In genomic region chr4:70863099-70863790, GRCh38 we compare ENCODE assay signal across 11 cellular contexts. TPM values are rescaled to one million over a fixed set of nuclear protein-coding genes. Genes with fewer than 3 reads are reported as not detected.
DNase-seq lines count a peak whose midpoint lies in the region; ATAC-seq, FAIRE-seq and TF ChIP-seq lines count a peak whose summit lies in the region.
"Had no signal": no experiment of that assay in that cellular context is flagged by ENCODE, and none has a peak within 500 bp of the region (broad histone marks: within the 10 kb centered on the region; RNA-seq: fewer than 3 reads in every experiment).

No MANE protein-coding gene starts in this region.

- H3K4me3 ChIP-seq in mesenchymal stem cell (ENCODE audit: insufficient read depth in 1 of 2, low read depth in 1 of 2, low read length in 2 of 2) (no peak overlapping the region), pancreas (no peak overlapping the region)
- no peak overlapping the region for H3K4me3 ChIP-seq in CD4-positive, alpha-beta memory T cell (ENCODE audit: low read length in 2 of 2)
- H3K4me3 ChIP-seq: esophagus squamous epithelium had no signal

- H3K4me1 ChIP-seq in mesenchymal stem cell (ENCODE audit: control insufficient read depth, insufficient read depth, low read depth, low read length) (no peaks in the 10 kb centered on the region), pancreas (peaks cover 0 to 7% (median 0%) of the 10 kb centered on the region in 3 donors)
- peaks cover 5% of the 10 kb centered on the region for H3K4me1 ChIP-seq in CD4-positive, alpha-beta memory T cell (ENCODE audit: insufficient read depth, low read length)
- H3K4me1 ChIP-seq: esophagus squamous epithelium had no signal

- no peak overlapping the region for H3K18ac ChIP-seq in mesenchymal stem cell (ENCODE audit: low read depth in 1 of 2, low read length in 2 of 2)

- CTCF ChIA-PET in CD4-positive, alpha-beta memory T cell (lab: Charles Lee; ENCODE audit: partially characterized antibody), result interaction anchor here (1.0 kb wide), 1 partner anchor 127 kb away, joined by 4 read pairs; no protein-coding TSS in a partner anchor

- H3K23ac ChIP-seq in mesenchymal stem cell (ENCODE audit: low read length in 2 of 2), result no peak overlapping the region

- H2BK12ac ChIP-seq in mesenchymal stem cell (ENCODE audit: low read length in 2 of 2), result no peak overlapping the region

- DNase-seq in activated CD4-positive, alpha-beta T cell treated with anti-CD3 and anti-CD28 coated beads, Interleukin-2, amount 10 ng/mL, durations not matched to agents 24 days and 14 days, result peak; percentile 72
- no peak for DNase-seq in activated CD4-positive, alpha-beta T cell treated with anti-CD3 and anti-CD28 coated beads, Interleukin-2, amount 50 U/mL, for 1 hour
- DNase-seq in GM20000 (ENCODE audit: low spot score) (peak; percentile 28), mesenchymal stem cell (peak; percentile 5), pancreas (no peak)
- DNase-seq in CD4-positive, alpha-beta memory T cell, result no peak
- DNase-seq: esophagus squamous epithelium, NCI-H69 had no signal

- intact Hi-C loops in activated CD4-positive, alpha-beta T cell treated with anti-CD3 and anti-CD28 coated beads, Interleukin-2, amount 10 ng/mL, durations not matched to agents 24 days and 14 days (cut with micrococcal nuclease), result loop anchor here (1.0 to 5.0 kb wide), 4 partner anchors 20 to 64 kb away; partner anchors contain the start of genes GRSF1 and MOB1B
- intact Hi-C loops in pancreas (cut with DNase I), result no loop called here
- intact Hi-C loops in CD4-positive, alpha-beta memory T cell (cut with micrococcal nuclease), result no loop called here

- H2BK120ac ChIP-seq in mesenchymal stem cell (ENCODE audit: low read depth, low read length), result no peak overlapping the region

- no peaks in the 10 kb centered on the region for H3K36me3 Mint-ChIP-seq in activated CD4-positive, alpha-beta T cell treated with anti-CD3 and anti-CD28 coated beads, Interleukin-2, amount 10 ng/mL, durations not matched to agents 24 days and 14 days (ENCODE audit: low read depth)
- no peaks in the 10 kb centered on the region for H3K36me3 Mint-ChIP-seq in CD4-positive, alpha-beta memory T cell

- no peak overlapping the region for H3K14ac ChIP-seq in mesenchymal stem cell (ENCODE audit: low read length in 2 of 2)

- H3K4me3 Mint-ChIP-seq in activated CD4-positive, alpha-beta T cell treated with anti-CD3 and anti-CD28 coated beads, Interleukin-2, amount 10 ng/mL, durations not matched to agents 24 days and 14 days, result peak overlapping the region; percentile 57
- H3K4me3 Mint-ChIP-seq in CD4-positive, alpha-beta memory T cell, result peak overlapping the region in 1 of 8 donors; percentile 62

- no peak overlapping the region for H2AFZ ChIP-seq in mesenchymal stem cell (ENCODE audit: low read depth, low read length)

- no peak overlapping the region for H4K91ac ChIP-seq in mesenchymal stem cell (ENCODE audit: low read length)

- H3K27me3 ChIP-seq in mesenchymal stem cell (ENCODE audit: control insufficient read depth in 1 of 2, insufficient read depth in 1 of 2, low read length in 2 of 2), result no peaks in the 10 kb centered on the region
- H3K27me3 ChIP-seq in pancreas, result no peaks in the 10 kb centered on the region
- H3K27me3 ChIP-seq in CD4-positive, alpha-beta memory T cell (ENCODE audit: insufficient read depth, low read length), result no peaks in the 10 kb centered on the region
- H3K27me3 ChIP-seq: esophagus squamous epithelium had no signal

- no peak overlapping the region for H3K4ac ChIP-seq in mesenchymal stem cell (ENCODE audit: low read depth in 1 of 2, low read length in 2 of 2)

- H3K27ac Mint-ChIP-seq in activated CD4-positive, alpha-beta T cell treated with anti-CD3 and anti-CD28 coated beads, Interleukin-2, amount 10 ng/mL, durations not matched to agents 24 days and 14 days, result peak overlapping the region; percentile 72
- peak overlapping the region in 2 of 7 donors; percentile 5 to 48 for H3K27ac Mint-ChIP-seq in CD4-positive, alpha-beta memory T cell

- TF ChIP-seq CTCF in GM20000 (IDR thresholded peaks at IDR 0.05; ENCODE audit: extremely low read depth, missing control alignments) (no peak), pancreas (IDR thresholded peaks at IDR 0.05) (no peak)

- peaks cover 3% of the 10 kb centered on the region for H3K9me3 Mint-ChIP-seq in activated CD4-positive, alpha-beta T cell treated with anti-CD3 and anti-CD28 coated beads, Interleukin-2, amount 10 ng/mL, durations not matched to agents 24 days and 14 days
- no peaks in the 10 kb centered on the region for H3K9me3 Mint-ChIP-seq in CD4-positive, alpha-beta memory T cell

- H2AK5ac ChIP-seq in mesenchymal stem cell (ENCODE audit: low read length, severe bottlenecking), result no peak overlapping the region

- no peaks in the 10 kb centered on the region for H3K27me3 Mint-ChIP-seq in activated CD4-positive, alpha-beta T cell treated with anti-CD3 and anti-CD28 coated beads, Interleukin-2, amount 10 ng/mL, durations not matched to agents 24 days and 14 days
- no peaks in the 10 kb centered on the region for H3K27me3 Mint-ChIP-seq in CD4-positive, alpha-beta memory T cell

- H4K8ac ChIP-seq in mesenchymal stem cell (ENCODE audit: low read length), result no peak overlapping the region

- H3K4me1 Mint-ChIP-seq in activated CD4-positive, alpha-beta T cell treated with anti-CD3 and anti-CD28 coated beads, Interleukin-2, amount 10 ng/mL, durations not matched to agents 24 days and 14 days, result peaks cover 13% of the 10 kb centered on the region
- peaks cover 3 to 11% (median 7%) of the 10 kb centered on the region in 4 donors for H3K4me1 Mint-ChIP-seq in CD4-positive, alpha-beta memory T cell

- ATAC-seq in HG03108 (IDR thresholded peaks at IDR 0.05; ENCODE audit: unreplicated experiment) (peak; percentile 77), HG03457 (IDR thresholded peaks at IDR 0.05; ENCODE audit: unreplicated experiment) (no peak), pancreas (no peak)

- no peak overlapping the region for H2BK5ac ChIP-seq in mesenchymal stem cell (ENCODE audit: low read depth, low read length, poor library complexity, severe bottlenecking)

- H3K27ac ChIP-seq in mesenchymal stem cell (ENCODE audit: low read length, poor library complexity, severe bottlenecking) (no peak overlapping the region), pancreas (no peak overlapping the region)
- H3K27ac ChIP-seq in CD4-positive, alpha-beta memory T cell (ENCODE audit: low read depth, low read length), result no peak overlapping the region
- H3K27ac ChIP-seq: esophagus squamous epithelium had no signal

- H3K9me3 ChIP-seq in mesenchymal stem cell (ENCODE audit: control insufficient read depth, low read length), result no peaks in the 10 kb centered on the region
- no peaks in the 10 kb centered on the region for H3K9me3 ChIP-seq in pancreas
- H3K9me3 ChIP-seq in CD4-positive, alpha-beta memory T cell (ENCODE audit: control insufficient read depth in 1 of 2, low read length in 2 of 2), result no peaks in the 10 kb centered on the region
- H3K9me3 ChIP-seq: esophagus squamous epithelium had no signal

- no peaks in the 10 kb centered on the region for H3K79me1 ChIP-seq in mesenchymal stem cell (replicated peaks; ENCODE audit: low read length, poor library complexity, severe bottlenecking)

- 75% methylated on average over 4 of the region's 6 CpGs for WGBS in mesenchymal stem cell
- WGBS in pancreas, 2 donors, result 63 to 73% methylated on average over 6 of the region's 6 CpGs

- H3K36me3 ChIP-seq in mesenchymal stem cell (ENCODE audit: control insufficient read depth in 1 of 2, insufficient read depth in 2 of 2, low read depth in 1 of 2, low read length in 2 of 2) (no peaks in the 10 kb centered on the region), pancreas (no peaks in the 10 kb centered on the region)
- H3K36me3 ChIP-seq in CD4-positive, alpha-beta memory T cell (ENCODE audit: insufficient read depth, low read length), result no peaks in the 10 kb centered on the region
- H3K36me3 ChIP-seq: esophagus squamous epithelium had no signal

- H3K4me2 ChIP-seq in mesenchymal stem cell (ENCODE audit: low read length, poor library complexity, severe bottlenecking), result no peak overlapping the region

- POLR2A ChIA-PET in CD4-positive, alpha-beta memory T cell (lab: Charles Lee; ENCODE audit: partially characterized antibody), result no interaction called here

- no peak overlapping the region for H2BK15ac ChIP-seq in mesenchymal stem cell (ENCODE audit: low read depth, poor library complexity, severe bottlenecking)

- H3K9ac ChIP-seq in mesenchymal stem cell (ENCODE audit: low read length), result no peak overlapping the region

- no peak for FAIRE-seq in pancreas (lab: Jason Lieb, UNC)
- FAIRE-seq: A204.1 had no signal

RNA-seq across cellular contexts. Expression of gene GRSF1, which starts 23.6 kb away (rescaled TPM):
- total RNA-seq in activated CD4-positive, alpha-beta T cell treated with anti-CD3 and anti-CD28 coated beads, Interleukin-2, amount 10 ng/mL, durations not matched to agents 24 days and 14 days, result 122 and 124 TPM in 2 replicates
- 57.8 TPM for polyA plus RNA-seq in mesenchymal stem cell (2013, experiment 1 of 2)
- 62.4 TPM for polyA plus RNA-seq in mesenchymal stem cell (2013, experiment 2 of 2)
- 10 to 100 TPM; 25.1 to 41.4 (median 34.0) TPM for total RNA-seq in pancreas
- polyA plus RNA-seq in pancreas, result 10 to 100 TPM; 15.5 to 41.8 TPM
- 10 to 100 TPM; 47.0 to 54.3 TPM for total RNA-seq in CD4-positive, alpha-beta memory T cell
- 10 to 100 TPM; 74.3 to 96.0 TPM for polyA plus RNA-seq in CD4-positive, alpha-beta memory T cell

RNA-seq across cellular contexts. Expression of gene MOB1B, which starts 38.9 kb away (rescaled TPM):
- 23.1 and 24.1 TPM in 2 replicates for total RNA-seq in activated CD4-positive, alpha-beta T cell treated with anti-CD3 and anti-CD28 coated beads, Interleukin-2, amount 10 ng/mL, durations not matched to agents 24 days and 14 days
- 11.2 TPM for polyA plus RNA-seq in mesenchymal stem cell (2013, experiment 1 of 2)
- polyA plus RNA-seq in mesenchymal stem cell (2013, experiment 2 of 2), result 11.7 TPM
- total RNA-seq in pancreas, result 10 to 100 TPM in 3 of 6 donors, 1 to 10 TPM in 3; 5.9 to 15.6 (median 9.4) TPM
- polyA plus RNA-seq in pancreas, result 10 to 100 TPM in 1 of 2 donors, 1 to 10 TPM in 1; 3.6 to 15.3 TPM
- total RNA-seq in CD4-positive, alpha-beta memory T cell, result 10 to 100 TPM; 10.2 to 10.8 TPM
- 1 to 10 TPM in 1 of 2 donors, under 1 TPM in 1; 0.58 to 1.7 TPM for polyA plus RNA-seq in CD4-positive, alpha-beta memory T cell

Comparison
In these comparisons a context has a peak if more than half of its experiments do, and no peak if none do; other contexts are left out.
1. DNase-seq: peak in activated CD4-positive, alpha-beta T cell treated with anti-CD3 and anti-CD28 coated beads, Interleukin-2, amount 10 ng/mL, durations not matched to agents 24 days and 14 days (single experiment), GM20000 (single experiment) and mesenchymal stem cell (single experiment); none in activated CD4-positive, alpha-beta T cell treated with anti-CD3 and anti-CD28 coated beads, Interleukin-2, amount 50 U/mL, for 1 hour (single experiment), pancreas (0 of 6) and CD4-positive, alpha-beta memory T cell (0 of 5).